ENCODE assay signal across 20 cellular contexts in genomic region chr1:48341221-48341620, GRCh38.
"Had no signal": no experiment of that assay in that cellular context is flagged by ENCODE, and none has a peak within 500 bp of the region (broad histone marks: within the 10 kb centered on the region; RNA-seq: fewer than 3 reads in every experiment).

No MANE protein-coding gene starts in this region.

- ATAC-seq: activated CD8-positive, alpha-beta memory T cell treated with anti-CD3 and anti-CD28 coated beads, Interleukin-2, amount 10 ng/mL, durations not matched to agents 7 days and 5 days; esophagus mucosa; left lobe of liver; sciatic nerve; stimulated activated memory B cell treated with anti-CD40 and anti-IgM and Interleukin-4, amounts not matched to agents 10 μg/mL and 1 μg/mL and 100 μg/mL, for 72 hours; upper lobe of right lung had no signal

- H3K4me2 ChIP-seq: hepatocyte had no signal

- H3K79me2 ChIP-seq: hepatocyte had no signal

- H3K27me3 ChIP-seq: hepatocyte, spleen, upper lobe of right lung had no signal

- H3K4me1 ChIP-seq: spleen, upper lobe of right lung had no signal

- H2AFZ ChIP-seq: hepatocyte had no signal

- H3K36me3 ChIP-seq: spleen, upper lobe of right lung had no signal

- H3K27ac ChIP-seq: hepatocyte, spleen, thoracic aorta, upper lobe of right lung had no signal

- DNase-seq: activated B cell treated with CpG ODN at 0.5 μM for 24 hours; activated CD4-positive, alpha-beta memory T cell treated with anti-CD3 and anti-CD28 coated beads for 36 hours; activated CD4-positive, alpha-beta T cell treated with anti-CD3 and anti-CD28 coated beads for 4 hours; activated CD8-positive, alpha-beta memory T cell treated with anti-CD3 and anti-CD28 coated beads, Interleukin-2, amount 10 ng/mL, durations not matched to agents 7 days and 5 days; activated naive CD4-positive, alpha-beta T cell; activated naive CD8-positive, alpha-beta T cell treated with anti-CD3 and anti-CD28 coated beads for 36 hours; amygdala; cortex of kidney; midbrain; nucleus accumbens; spleen; stimulated activated CD4-positive, alpha-beta T cell treated with anti-CD3 and anti-CD28 coated beads, Interleukin-4, amount 100 ng/mL, for 4 hours; upper lobe of right lung had no signal

- H3K4me3 ChIP-seq: hepatocyte, lung, spleen, thoracic aorta, upper lobe of right lung had no signal
